Comparison of ENCODE assay signal across 9 cellular contexts in genomic region chr13:66364346-66364745, GRCh38.
"Had no signal": no experiment of that assay in that cellular context is flagged by ENCODE, and none has a peak within 500 bp of the region (broad histone marks: within the 10 kb centered on the region; RNA-seq: fewer than 3 reads in every experiment).

No MANE protein-coding gene starts in this region.

- H3K36me3 ChIP-seq: HAP-1 had no signal

- ATAC-seq: HCT116, HepG2, K562 had no signal

- H3K9ac ChIP-seq: GM23248 had no signal

- H3K4me3 Mint-ChIP-seq: HFFc6 had no signal

- H3K27ac ChIP-seq: GM23248, HL-60 had no signal

- DNase-seq: GM23248, GOT3, H7, HFFc6 had no signal

- H3K9me3 Mint-ChIP-seq: HFFc6 had no signal

- H2AFZ ChIP-seq: GM23248 had no signal

- H3K4me3 ChIP-seq: GM23248, HAP-1, K562 had no signal

- H3K9me3 ChIP-seq: HAP-1 had no signal

- H3K27ac Mint-ChIP-seq: HFFc6 had no signal
